ENCODE assay signal across 8 cellular contexts in genomic region chr21:32771134-32771523, GRCh38.
DNase-seq lines count a peak whose midpoint lies in the region; ATAC-seq lines count a peak whose summit lies in the region.

No MANE protein-coding gene starts in this region.

- no peaks in the 10 kb centered on the region for H3K27me3 ChIP-seq in neuron (ENCODE audit: insufficient read depth, low read length)

- peaks cover 36% of the 10 kb centered on the region for H3K36me3 ChIP-seq in neuron (ENCODE audit: insufficient read depth, low read length)

- ATAC-seq in GM18502 (IDR thresholded peaks at IDR 0.05; ENCODE audit: poor library complexity, unreplicated experiment), result peak; percentile 51
- peak; percentile 42 for ATAC-seq in HG02885 (IDR thresholded peaks at IDR 0.05; ENCODE audit: poor library complexity, unreplicated experiment)

- H3K4me1 ChIP-seq in neuron (ENCODE audit: insufficient read depth, low read length), result peaks cover 24% of the 10 kb centered on the region

- H2AFZ ChIP-seq in neuron (ENCODE audit: low read depth, low read length), result peak overlapping the region; percentile 66

- H3K4me3 ChIP-seq in neuron (ENCODE audit: low read length), result peak overlapping the region; percentile 100

- H3K9me3 ChIP-seq in neuron (ENCODE audit: low read length), result peaks cover 3% of the 10 kb centered on the region

- DNase-seq in AG08396 (ENCODE audit: low spot score) (peak; percentile 74), NCI-H774 (lab: John Stamatoyannopoulos, UW) (peak; percentile 26), activated T-helper 1 cell treated with Interleukin-2 at 50 U/mL for 16 hours (ENCODE audit: low read depth) (peak; percentile 3), fibroblast of the conjunctiva (ENCODE audit: low read depth) (peak; percentile 24)
- DNase-seq in activated effector memory CD4-positive, alpha-beta T cell treated with anti-CD3 and anti-CD28 coated beads, Interleukin-2, amount 50 U/mL, for 16 hours, result no peak
